10 cellular contexts compared by ENCODE assay signal in genomic region chr3:182621435-182622240, GRCh38.
DNase-seq lines count a peak whose midpoint lies in the region; ATAC-seq, FAIRE-seq and TF ChIP-seq lines count a peak whose summit lies in the region.
"Had no signal": no experiment of that assay in that cellular context is flagged by ENCODE, and none has a peak within 500 bp of the region (broad histone marks: within the 10 kb centered on the region; RNA-seq: fewer than 3 reads in every experiment).

No MANE protein-coding gene starts in this region.

- peaks cover 9 to 41% (median 18%) of the 10 kb centered on the region in 5 donors for H3K27me3 Mint-ChIP-seq in naive thymus-derived CD4-positive, alpha-beta T cell

- H3K27me3 ChIP-seq in BE2C (0 out of 2 replicates have a peak, but pooled peaks cover 4% of the 10 kb centered on the region), keratinocyte (ENCODE audit: control insufficient read depth, extremely low read depth, insufficient read depth, low read length) (no peaks in the 10 kb centered on the region)
- peaks cover 0 to 6% of the 10 kb centered on the region in 2 donors for H3K27me3 ChIP-seq in naive thymus-derived CD4-positive, alpha-beta T cell (ENCODE audit: control insufficient read depth in 2 of 2, insufficient read depth in 2 of 2, low read length in 2 of 2)
- H3K27me3 ChIP-seq: upper lobe of left lung had no signal

- no peaks in the 10 kb centered on the region for H3K9me1 ChIP-seq in keratinocyte (ENCODE audit: control insufficient read depth, extremely low read depth, insufficient read depth, low read length)

- no peak overlapping the region for H2AFZ ChIP-seq in keratinocyte (ENCODE audit: control insufficient read depth, low read length)

- H3K4me2 ChIP-seq in keratinocyte (ENCODE audit: control insufficient read depth, extremely low read depth, insufficient read depth, low read depth, low read length) = no peak overlapping the region

- no peak overlapping the region for H3K27ac ChIP-seq in keratinocyte (ENCODE audit: control insufficient read depth, insufficient read depth, low read length)
- no peak overlapping the region for H3K27ac ChIP-seq in naive thymus-derived CD4-positive, alpha-beta T cell (ENCODE audit: low read depth, low read length)
- H3K27ac ChIP-seq: upper lobe of left lung had no signal

- no peaks in the 10 kb centered on the region for H3K4me1 Mint-ChIP-seq in naive thymus-derived CD4-positive, alpha-beta T cell

- dilution Hi-C loops in keratinocyte (cut with MboI; ENCODE audit: extremely low pct_ligation_motif_present, low sequenced_read_pairs) = no loop called here

- ATAC-seq in SK-N-SH treated with all-trans-retinoic acid at 6 μM for 48 hours (no peak), GM18907 (IDR thresholded peaks at IDR 0.05; ENCODE audit: unreplicated experiment) (no peak)
- no peak for ATAC-seq in naive thymus-derived CD4-positive, alpha-beta T cell

- DNase-seq in BE2C (no peak), GM13977 (ENCODE audit: low spot score) (no peak), keratinocyte (ENCODE audit: low read depth, low spot score) (no peak), DMS153 treated with DMSO at 0.1 percent for 48 hours (lab: John Stamatoyannopoulos, UW; ENCODE audit: unreplicated experiment) (no peak)
- no peak for DNase-seq in naive thymus-derived CD4-positive, alpha-beta T cell
- DNase-seq in activated T-cell treated with anti-CD3 and anti-CD28 coated beads, Interleukin-2, amount 50 U/mL, for 1 hour = no peak
- DNase-seq: T-helper 9 cell, upper lobe of left lung had no signal

- H3K9me3 ChIP-seq in BE2C (no peaks in the 10 kb centered on the region), keratinocyte (ENCODE audit: control insufficient read depth, low read depth, low read length) (no peaks in the 10 kb centered on the region)
- no peaks in the 10 kb centered on the region for H3K9me3 ChIP-seq in naive thymus-derived CD4-positive, alpha-beta T cell (ENCODE audit: control insufficient read depth in 2 of 3, low read length in 3 of 3)
- H3K9me3 ChIP-seq: upper lobe of left lung had no signal

- no peak overlapping the region for H3K9ac ChIP-seq in keratinocyte (ENCODE audit: control insufficient read depth, extremely low read depth, insufficient read depth, low read length)

- H3K4me1 ChIP-seq in BE2C (no peaks in the 10 kb centered on the region), keratinocyte (ENCODE audit: control insufficient read depth, extremely low read depth, insufficient read depth, low read length) (peaks cover 23% of the 10 kb centered on the region)
- no peaks in the 10 kb centered on the region for H3K4me1 ChIP-seq in naive thymus-derived CD4-positive, alpha-beta T cell (ENCODE audit: control insufficient read depth in 2 of 2, insufficient read depth in 2 of 2, low read length in 2 of 2)
- H3K4me1 ChIP-seq: upper lobe of left lung had no signal

- no peak overlapping the region for H3K4me3 Mint-ChIP-seq in naive thymus-derived CD4-positive, alpha-beta T cell

- in situ Hi-C loops in GM13977 (cut with MboI; ENCODE audit: low pct_unique_long_range_greater_than_20kb, low sequenced_read_pairs, unreplicated experiment) = no loop called here

- no peaks in the 10 kb centered on the region for H3K36me3 Mint-ChIP-seq in naive thymus-derived CD4-positive, alpha-beta T cell

- no peaks in the 10 kb centered on the region for H4K20me1 ChIP-seq in keratinocyte (ENCODE audit: control insufficient read depth, extremely low read depth, insufficient read depth, low read length)

- H3K4me3 ChIP-seq in BE2C (ENCODE audit: low read depth, low read length) = no peak overlapping the region
- H3K4me3 ChIP-seq in keratinocyte (ENCODE audit: control insufficient read depth in 2 of 3, extremely low read depth in 1 of 3, insufficient read depth in 2 of 3, low read depth in 1 of 3, low read length in 3 of 3) = no peak overlapping the region
- H3K4me3 ChIP-seq in naive thymus-derived CD4-positive, alpha-beta T cell (ENCODE audit: low read length) = no peak overlapping the region
- H3K4me3 ChIP-seq: upper lobe of left lung had no signal

- no peak overlapping the region for H3K27ac Mint-ChIP-seq in naive thymus-derived CD4-positive, alpha-beta T cell

- H3K9me3 Mint-ChIP-seq in naive thymus-derived CD4-positive, alpha-beta T cell = peaks cover 0 to 2% (median 0%) of the 10 kb centered on the region in 11 donors

- no peak for FAIRE-seq in keratinocyte (lab: Jason Lieb, UNC)

- intact Hi-C loops in naive thymus-derived CD4-positive, alpha-beta T cell (cut with micrococcal nuclease) = no loop called here

- TF ChIP-seq CTCF in BE2C (IDR thresholded peaks at IDR 0.05; ENCODE audit: low read depth, low read length) (peak; percentile 69), GM13977 (IDR thresholded peaks at IDR 0.05; ENCODE audit: extremely low read depth, insufficient read depth, missing control alignments) (peak; percentile 23), keratinocyte (optimal IDR thresholded peaks at IDR 0.05 in 1 of 3, IDR thresholded peaks at IDR 0.05 in 1 of 3, conservative IDR thresholded peaks at IDR 0.05 in 1 of 3; ENCODE audit: extremely low read depth in 1 of 3, insufficient read depth in 2 of 3, low read length in 3 of 3) (peak; percentile 25 to 44 (median 34))

- POLR2A ChIA-PET in naive thymus-derived CD4-positive, alpha-beta T cell (lab: Charles Lee) = no interaction called here

- H3K36me3 ChIP-seq in BE2C (no peaks in the 10 kb centered on the region), keratinocyte (ENCODE audit: control insufficient read depth in 2 of 2, extremely low read depth in 1 of 2, insufficient read depth in 2 of 2, low read length in 2 of 2) (no peaks in the 10 kb centered on the region)
- H3K36me3 ChIP-seq in naive thymus-derived CD4-positive, alpha-beta T cell (ENCODE audit: control insufficient read depth in 2 of 3, insufficient read depth in 3 of 3, low read length in 3 of 3) = no peaks in the 10 kb centered on the region
- H3K36me3 ChIP-seq: upper lobe of left lung had no signal

- CTCF ChIA-PET in naive thymus-derived CD4-positive, alpha-beta T cell (lab: Charles Lee) = interaction anchor here (0.6 kb wide), 1 partner anchor 599 kb away, joined by 3 read pairs; no protein-coding TSS in a partner anchor

- no peaks in the 10 kb centered on the region for H3K79me2 ChIP-seq in keratinocyte (ENCODE audit: control insufficient read depth, insufficient read depth, low read length)

TF ChIP-seq in SK-N-SH treated with all-trans-retinoic acid at 6 μM for 48 hours, 23 proteins besides CTCF, POLR2A, EP300 and RAD21 (continues in another document):
- TF ChIP-seq TCF4 (CRISPR knock-in tag; IDR thresholded peaks at IDR 0.05; ENCODE audit: borderline replicate concordance) (peak; percentile 69; the same call in 1 of the 2 replicates), POU6F1 (CRISPR knock-in tag; IDR thresholded peaks at IDR 0.05; ENCODE audit: borderline replicate concordance, low read depth) (no peak), ZNF565 (CRISPR knock-in tag; conservative IDR thresholded peaks at IDR 0.05; ENCODE audit: low read depth) (no peak), TSHZ2 (CRISPR knock-in tag; IDR thresholded peaks at IDR 0.05) (peak; percentile 56; the same call in 1 of the 2 replicates), ZNF8 (CRISPR knock-in tag; IDR thresholded peaks at IDR 0.05) (no peak), ISL1 (CRISPR knock-in tag; IDR thresholded peaks at IDR 0.05) (no peak), ZC3H10 (CRISPR knock-in tag; IDR thresholded peaks at IDR 0.05) (no peak)
